In genomic region chr7:86999737-87000136, GRCh38 we compare ENCODE assay signal across 21 cellular contexts.
"Had no signal": no experiment of that assay in that cellular context is flagged by ENCODE, and none has a peak within 500 bp of the region (broad histone marks: within the 10 kb centered on the region; RNA-seq: fewer than 3 reads in every experiment).

No MANE protein-coding gene starts in this region.

- H3K4me3 ChIP-seq: esophagus muscularis mucosa, gastroesophageal sphincter, heart right ventricle, left ventricle myocardium inferior had no signal

- H3K27ac Mint-ChIP-seq: activated CD4-positive, alpha-beta memory T cell treated with anti-CD3 and anti-CD28 coated beads for 36 hours; activated CD4-positive, alpha-beta T cell treated with anti-CD3 and anti-CD28 coated beads for 36 hours; activated naive CD8-positive, alpha-beta T cell; activated T-helper 1 cell treated with anti-CD3 and anti-CD28 coated beads, Interleukin-12 subunit alpha, Interleukin-12 subunit beta, Interleukin-2, Interleukin-4 antibody, amounts not matched to agents 30 ng/mL and 10 ng/mL and 1 ng/mL, durations not matched to agents 14 hours and 24 hours and 36 hours; nephron; T-helper 17 cell had no signal

- H3K36me3 ChIP-seq: esophagus muscularis mucosa, gastroesophageal sphincter, heart right ventricle, left ventricle myocardium inferior had no signal

- H3K9me3 Mint-ChIP-seq: activated CD4-positive, alpha-beta memory T cell treated with anti-CD3 and anti-CD28 coated beads for 36 hours; activated T-helper 1 cell treated with anti-CD3 and anti-CD28 coated beads, Interleukin-12 subunit alpha, Interleukin-12 subunit beta, Interleukin-2, Interleukin-4 antibody, amounts not matched to agents 30 ng/mL and 10 ng/mL and 1 ng/mL, durations not matched to agents 14 hours and 24 hours and 36 hours; central memory CD8-positive, alpha-beta T cell; nephron had no signal

- H3K27me3 ChIP-seq: esophagus muscularis mucosa, gastroesophageal sphincter, heart right ventricle had no signal

- H3K27ac ChIP-seq: esophagus muscularis mucosa, heart right ventricle, left ventricle myocardium inferior, VCaP had no signal

- H3K9me3 ChIP-seq: esophagus muscularis mucosa, gastroesophageal sphincter, heart right ventricle, left ventricle myocardium inferior had no signal

- ATAC-seq: activated CD4-positive, alpha-beta T cell treated with anti-CD3 and anti-CD28 coated beads for 36 hours; gastroesophageal sphincter; T-helper 17 cell had no signal

- H3K4me1 Mint-ChIP-seq: activated CD4-positive, alpha-beta T cell treated with anti-CD3 and anti-CD28 coated beads for 36 hours had no signal

- H3K36me3 Mint-ChIP-seq: activated CD4-positive, alpha-beta memory T cell treated with anti-CD3 and anti-CD28 coated beads for 36 hours; activated naive CD8-positive, alpha-beta T cell had no signal

- H3K4me3 Mint-ChIP-seq: activated CD4-positive, alpha-beta memory T cell treated with anti-CD3 and anti-CD28 coated beads for 36 hours; activated CD4-positive, alpha-beta T cell treated with anti-CD3 and anti-CD28 coated beads for 36 hours; activated naive CD8-positive, alpha-beta T cell; activated T-helper 1 cell treated with anti-CD3 and anti-CD28 coated beads, Interleukin-12 subunit alpha, Interleukin-12 subunit beta, Interleukin-2, Interleukin-4 antibody, amounts not matched to agents 30 ng/mL and 10 ng/mL and 1 ng/mL, durations not matched to agents 14 hours and 24 hours and 36 hours; central memory CD8-positive, alpha-beta T cell; nephron; T-helper 17 cell had no signal

- DNase-seq: activated CD4-positive, alpha-beta memory T cell treated with anti-CD3 and anti-CD28 coated beads for 36 hours; activated CD4-positive, alpha-beta T cell treated with anti-CD3 and anti-CD28 coated beads for 36 hours; activated gamma-delta T cell treated with Interleukin-2 at 50 U/mL for 16 hours; activated T-cell treated with anti-CD3 and anti-CD28 coated beads for 4 hours; effector CD8-positive, alpha-beta T cell; heart right ventricle; left ventricle myocardium inferior; mammary epithelial cell; retina; stimulated activated CD4-positive, alpha-beta T cell treated with anti-CD3 and anti-CD28 coated beads, Interleukin-12 subunit alpha, Interleukin-12 subunit beta, amount 100 ng/mL, for 4 hours; stimulated activated CD4-positive, alpha-beta T cell treated with anti-CD3 and anti-CD28 coated beads, Interleukin-1b, Interleukin-23, amount 100 ng/mL, for 48 hours; stimulated activated CD8-positive, alpha-beta memory T cell treated with anti-CD3 and anti-CD28 coated beads, Interleukin-4, amount 100 ng/mL, for 48 hours; stimulated activated naive CD4-positive, alpha-beta T cell; T-helper 17 cell had no signal
